In the genomic region with DNA sequence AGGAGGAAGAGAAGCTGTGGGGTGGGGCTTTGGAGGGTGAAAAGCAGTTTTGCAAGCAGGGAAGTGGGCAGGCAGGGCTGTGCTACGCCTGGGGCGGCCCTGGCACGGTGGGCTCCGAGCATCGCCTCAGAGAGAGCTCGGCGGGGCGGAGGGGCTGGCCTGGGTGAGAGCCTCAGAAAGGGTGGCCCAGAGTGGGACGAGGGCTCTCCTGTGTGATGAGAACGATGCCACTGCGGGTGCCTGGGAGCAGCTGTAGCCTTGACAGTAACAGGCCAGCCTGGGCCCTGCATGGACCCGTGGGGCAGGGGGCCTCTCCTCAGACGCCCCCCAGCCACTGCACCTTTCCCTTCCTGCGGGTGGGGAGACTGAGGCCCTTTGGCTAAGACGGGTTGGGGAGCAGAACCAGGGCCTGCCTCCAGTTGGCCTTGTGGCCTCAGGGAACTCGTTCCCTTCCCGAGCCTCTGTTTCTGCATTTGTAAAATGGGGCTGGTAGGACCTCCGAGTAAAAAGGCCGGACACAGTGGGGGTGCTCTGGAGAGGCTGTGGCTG, we compare ENCODE assay signal across 14 cellular contexts.
"Had no signal": no experiment of that assay in that cellular context is flagged by ENCODE, and none has a peak within 500 bp of the region (broad histone marks: within the 10 kb centered on the region; RNA-seq: fewer than 3 reads in every experiment).

No MANE protein-coding gene starts in this region.

- H3K27me3 Mint-ChIP-seq: activated B cell treated with CpG ODN at 0.5 μM for 24 hours; naive B cell; stimulated activated memory B cell treated with anti-CD40 and anti-IgM and Interleukin-4, amounts not matched to agents 10 μg/mL and 1 μg/mL and 100 μg/mL, for 72 hours; T-helper 17 cell; type B pancreatic cell had no signal

- H3K36me3 Mint-ChIP-seq: naive B cell had no signal

- H2AFZ ChIP-seq: hepatocyte had no signal

- H3K4me1 Mint-ChIP-seq: activated B cell treated with CpG ODN at 0.5 μM for 24 hours; endodermal cell; stimulated activated memory B cell treated with anti-CD40 and anti-IgM and Interleukin-4, amounts not matched to agents 10 μg/mL and 1 μg/mL and 100 μg/mL, for 72 hours had no signal

- H3K4me3 Mint-ChIP-seq: activated B cell treated with CpG ODN at 0.5 μM for 24 hours; activated T-cell treated with anti-CD3 and anti-CD28 coated beads, Interleukin-2, amount 50 U/mL, for 72 hours; endodermal cell; naive B cell; stimulated activated memory B cell treated with anti-CD40 and anti-IgM and Interleukin-4, amounts not matched to agents 10 μg/mL and 1 μg/mL and 100 μg/mL, for 72 hours; T-helper 17 cell; type B pancreatic cell had no signal

- H3K27ac Mint-ChIP-seq: activated B cell treated with CpG ODN at 0.5 μM for 24 hours; activated T-cell treated with anti-CD3 and anti-CD28 coated beads, Interleukin-2, amount 50 U/mL, for 72 hours; endodermal cell; naive B cell; stimulated activated memory B cell treated with anti-CD40 and anti-IgM and Interleukin-4, amounts not matched to agents 10 μg/mL and 1 μg/mL and 100 μg/mL, for 72 hours; T-helper 17 cell; type B pancreatic cell had no signal

- H3K4me1 ChIP-seq: lower lobe of right lung, prostate gland, right lobe of liver had no signal

- DNase-seq: activated B cell treated with CpG ODN at 0.5 μM for 24 hours; activated CD4-positive, alpha-beta T cell treated with anti-CD3 and anti-CD28 coated beads, Interleukin-2, amount 50 U/mL, for 1 hour; activated gamma-delta T cell treated with Interleukin-2 at 50 U/mL for 16 hours; activated T-cell treated with anti-CD3 and anti-CD28 coated beads, Interleukin-2, amount 50 U/mL, for 72 hours; central memory CD4-positive, alpha-beta T cell; endodermal cell; lower lobe of right lung; naive B cell; right lobe of liver; T-helper 17 cell had no signal

- H3K27ac ChIP-seq: hepatocyte, lower lobe of right lung, prostate gland, right lobe of liver had no signal

- H3K36me3 ChIP-seq: prostate gland had no signal

- ATAC-seq: stimulated activated memory B cell treated with anti-CD40 and anti-IgM and Interleukin-4, amounts not matched to agents 10 μg/mL and 1 μg/mL and 100 μg/mL, for 72 hours; T-helper 17 cell had no signal

- H3K27me3 ChIP-seq: hepatocyte, right lobe of liver had no signal

- H3K9me3 Mint-ChIP-seq: activated B cell treated with CpG ODN at 0.5 μM for 24 hours; activated T-cell treated with anti-CD3 and anti-CD28 coated beads, Interleukin-2, amount 50 U/mL, for 72 hours; stimulated activated memory B cell treated with anti-CD40 and anti-IgM and Interleukin-4, amounts not matched to agents 10 μg/mL and 1 μg/mL and 100 μg/mL, for 72 hours; type B pancreatic cell had no signal

- H3K79me2 ChIP-seq: hepatocyte had no signal

- H3K4me2 ChIP-seq: hepatocyte had no signal

- H3K4me3 ChIP-seq: hepatocyte, lower lobe of right lung, prostate gland, right lobe of liver had no signal

- H3K9me3 ChIP-seq: lower lobe of right lung, prostate gland, right lobe of liver had no signal
